ENCODE assay signal across 1 cellular context in genomic region chr11:106021967-106022794, GRCh38.
TF ChIP-seq lines count a peak whose summit lies in the region.

MSANTD4 (minus strand) TSS chr11:106022240; CDS start chr11:106010917, 11,323 bp downstream.

TF ChIP-seq in GM23338, 12 proteins besides CTCF, POLR2A, EP300 and RAD21 (continued from another document):
- TF ChIP-seq, protein P1, sequence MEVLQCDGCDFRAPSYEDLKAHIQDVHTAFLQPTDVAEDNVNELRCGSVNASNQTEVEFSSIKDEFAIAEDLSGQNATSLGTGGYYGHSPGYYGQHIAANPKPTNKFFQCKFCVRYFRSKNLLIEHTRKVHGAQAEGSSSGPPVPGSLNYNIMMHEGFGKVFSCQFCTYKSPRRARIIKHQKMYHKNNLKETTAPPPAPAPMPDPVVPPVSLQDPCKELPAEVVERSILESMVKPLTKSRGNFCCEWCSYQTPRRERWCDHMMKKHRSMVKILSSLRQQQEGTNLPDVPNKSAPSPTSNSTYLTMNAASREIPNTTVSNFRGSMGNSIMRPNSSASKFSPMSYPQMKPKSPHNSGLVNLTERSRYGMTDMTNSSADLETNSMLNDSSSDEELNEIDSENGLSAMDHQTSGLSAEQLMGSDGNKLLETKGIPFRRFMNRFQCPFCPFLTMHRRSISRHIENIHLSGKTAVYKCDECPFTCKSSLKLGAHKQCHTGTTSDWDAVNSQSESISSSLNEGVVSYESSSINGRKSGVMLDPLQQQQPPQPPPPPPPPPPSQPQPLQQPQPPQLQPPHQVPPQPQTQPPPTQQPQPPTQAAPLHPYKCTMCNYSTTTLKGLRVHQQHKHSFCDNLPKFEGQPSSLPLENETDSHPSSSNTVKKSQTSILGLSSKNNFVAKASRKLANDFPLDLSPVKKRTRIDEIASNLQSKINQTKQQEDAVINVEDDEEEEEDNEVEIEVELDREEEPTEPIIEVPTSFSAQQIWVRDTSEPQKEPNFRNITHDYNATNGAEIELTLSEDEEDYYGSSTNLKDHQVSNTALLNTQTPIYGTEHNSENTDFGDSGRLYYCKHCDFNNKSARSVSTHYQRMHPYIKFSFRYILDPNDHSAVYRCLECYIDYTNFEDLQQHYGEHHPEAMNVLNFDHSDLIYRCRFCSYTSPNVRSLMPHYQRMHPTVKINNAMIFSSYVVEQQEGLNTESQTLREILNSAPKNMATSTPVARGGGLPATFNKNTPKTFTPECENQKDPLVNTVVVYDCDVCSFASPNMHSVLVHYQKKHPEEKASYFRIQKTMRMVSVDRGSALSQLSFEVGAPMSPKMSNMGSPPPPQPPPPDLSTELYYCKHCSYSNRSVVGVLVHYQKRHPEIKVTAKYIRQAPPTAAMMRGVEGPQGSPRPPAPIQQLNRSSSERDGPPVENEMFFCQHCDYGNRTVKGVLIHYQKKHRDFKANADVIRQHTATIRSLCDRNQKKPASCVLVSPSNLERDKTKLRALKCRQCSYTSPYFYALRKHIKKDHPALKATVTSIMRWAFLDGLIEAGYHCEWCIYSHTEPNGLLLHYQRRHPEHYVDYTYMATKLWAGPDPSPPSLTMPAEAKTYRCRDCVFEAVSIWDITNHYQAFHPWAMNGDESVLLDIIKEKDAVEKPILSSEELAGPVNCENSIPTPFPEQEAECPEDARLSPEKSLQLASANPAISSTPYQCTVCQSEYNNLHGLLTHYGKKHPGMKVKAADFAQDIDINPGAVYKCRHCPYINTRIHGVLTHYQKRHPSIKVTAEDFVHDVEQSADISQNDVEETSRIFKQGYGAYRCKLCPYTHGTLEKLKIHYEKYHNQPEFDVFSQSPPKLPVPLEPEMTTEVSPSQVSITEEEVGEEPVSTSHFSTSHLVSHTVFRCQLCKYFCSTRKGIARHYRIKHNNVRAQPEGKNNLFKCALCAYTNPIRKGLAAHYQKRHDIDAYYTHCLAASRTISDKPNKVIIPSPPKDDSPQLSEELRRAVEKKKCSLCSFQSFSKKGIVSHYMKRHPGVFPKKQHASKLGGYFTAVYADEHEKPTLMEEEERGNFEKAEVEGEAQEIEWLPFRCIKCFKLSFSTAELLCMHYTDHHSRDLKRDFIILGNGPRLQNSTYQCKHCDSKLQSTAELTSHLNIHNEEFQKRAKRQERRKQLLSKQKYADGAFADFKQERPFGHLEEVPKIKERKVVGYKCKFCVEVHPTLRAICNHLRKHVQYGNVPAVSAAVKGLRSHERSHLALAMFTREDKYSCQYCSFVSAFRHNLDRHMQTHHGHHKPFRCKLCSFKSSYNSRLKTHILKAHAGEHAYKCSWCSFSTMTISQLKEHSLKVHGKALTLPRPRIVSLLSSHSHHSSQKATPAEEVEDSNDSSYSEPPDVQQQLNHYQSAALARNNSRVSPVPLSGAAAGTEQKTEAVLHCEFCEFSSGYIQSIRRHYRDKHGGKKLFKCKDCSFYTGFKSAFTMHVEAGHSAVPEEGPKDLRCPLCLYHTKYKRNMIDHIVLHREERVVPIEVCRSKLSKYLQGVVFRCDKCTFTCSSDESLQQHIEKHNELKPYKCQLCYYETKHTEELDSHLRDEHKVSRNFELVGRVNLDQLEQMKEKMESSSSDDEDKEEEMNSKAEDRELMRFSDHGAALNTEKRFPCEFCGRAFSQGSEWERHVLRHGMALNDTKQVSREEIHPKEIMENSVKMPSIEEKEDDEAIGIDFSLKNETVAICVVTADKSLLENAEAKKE (CRISPR knock-in tag; IDR thresholded peaks at IDR 0.05): peak; percentile 61; the same call in 1 of the 2 replicates
- TF ChIP-seq NANOG (IDR thresholded peaks at IDR 0.05; ENCODE audit: borderline replicate concordance) (no peak), JUNB (IDR thresholded peaks at IDR 0.05; ENCODE audit: unreplicated experiment) (no peak)
- TF ChIP-seq, protein P2, sequence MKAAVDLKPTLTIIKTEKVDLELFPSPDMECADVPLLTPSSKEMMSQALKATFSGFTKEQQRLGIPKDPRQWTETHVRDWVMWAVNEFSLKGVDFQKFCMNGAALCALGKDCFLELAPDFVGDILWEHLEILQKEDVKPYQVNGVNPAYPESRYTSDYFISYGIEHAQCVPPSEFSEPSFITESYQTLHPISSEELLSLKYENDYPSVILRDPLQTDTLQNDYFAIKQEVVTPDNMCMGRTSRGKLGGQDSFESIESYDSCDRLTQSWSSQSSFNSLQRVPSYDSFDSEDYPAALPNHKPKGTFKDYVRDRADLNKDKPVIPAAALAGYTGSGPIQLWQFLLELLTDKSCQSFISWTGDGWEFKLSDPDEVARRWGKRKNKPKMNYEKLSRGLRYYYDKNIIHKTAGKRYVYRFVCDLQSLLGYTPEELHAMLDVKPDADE (IDR thresholded peaks at IDR 0.05): peak; percentile 26; the same call in 1 of the 2 replicates
